ENCODE assay signal across 8 cellular contexts in genomic region chr6:109009761-109010612, GRCh38.
DNase-seq lines count a peak whose midpoint lies in the region; ATAC-seq and TF ChIP-seq lines count a peak whose summit lies in the region.

No MANE protein-coding gene starts in this region.

- H3K36me3 ChIP-seq in PC-3 (ENCODE audit: low read depth, low read length): no peaks in the 10 kb centered on the region
- no peaks in the 10 kb centered on the region for H3K36me3 ChIP-seq in neural progenitor cell

- H3K27ac Mint-ChIP-seq in neural progenitor cell: no peak overlapping the region

- H3K4me1 Mint-ChIP-seq in neural progenitor cell: peaks cover 8% of the 10 kb centered on the region

- H3K9me3 Mint-ChIP-seq in neural progenitor cell: no peaks in the 10 kb centered on the region

- peak; percentile 64 to 73 for DNase-seq in AML-193 (lab: John Stamatoyannopoulos, UW)
- DNase-seq in PC-3: no peak
- peak; percentile 25 to 54 for DNase-seq in erythroblast (lab: John Stamatoyannopoulos, UW)
- DNase-seq in neural progenitor cell (ENCODE audit: low spot score): no peak
- no peak for DNase-seq in GOT3 (lab: John Stamatoyannopoulos, UW)

- H3K4me3 ChIP-seq in PC-3 (ENCODE audit: low read length) (peak overlapping the region; percentile 94), neural progenitor cell (peak overlapping the region; percentile 86)

- H3K27me3 ChIP-seq in PC-3 (ENCODE audit: low read length) (no peaks in the 10 kb centered on the region), neural progenitor cell (no peaks in the 10 kb centered on the region)

- BruUV-seq in PC-3 (replicated peaks; lab: Mats Ljungman, UMichigan): no TSS peak

- intact Hi-C loops in PC-3 (cut with micrococcal nuclease): no loop called here

- no peak overlapping the region for H3K27ac ChIP-seq in PC-3 (ENCODE audit: low read length)
- H3K27ac ChIP-seq in neural progenitor cell: no peak overlapping the region

- H3K4me2 ChIP-seq in PC-3 (ENCODE audit: low read length): peak overlapping the region; percentile 98
- peak overlapping the region; percentile 93 for H3K4me2 ChIP-seq in neural progenitor cell

- H3K27me3 Mint-ChIP-seq in neural progenitor cell (ENCODE audit: insufficient read depth, low read depth): no peaks in the 10 kb centered on the region

- H3K9me2 ChIP-seq in PC-3 (replicated peaks; ENCODE audit: low read length): no peaks in the 10 kb centered on the region

- H2AFZ ChIP-seq in PC-3 (ENCODE audit: low read length) (peak overlapping the region; percentile 99), neural progenitor cell (replicated peaks) (peak overlapping the region; percentile 86)

- H3K4me3 Mint-ChIP-seq in neural progenitor cell: peak overlapping the region; percentile 91

- no peaks in the 10 kb centered on the region for H4K20me1 ChIP-seq in PC-3 (ENCODE audit: low read length)
- H4K20me1 ChIP-seq in neural progenitor cell (ENCODE audit: low read depth): no peaks in the 10 kb centered on the region

- H3K4me1 ChIP-seq in PC-3 (ENCODE audit: insufficient read depth, low read length): peaks cover 23% of the 10 kb centered on the region
- peaks cover 21% of the 10 kb centered on the region for H3K4me1 ChIP-seq in neural progenitor cell

- H3K9ac ChIP-seq in PC-3 (ENCODE audit: low read length): peak overlapping the region; percentile 71
- H3K9ac ChIP-seq in neural progenitor cell: no peak overlapping the region

- H3K36me3 Mint-ChIP-seq in neural progenitor cell: no peaks in the 10 kb centered on the region

- H3K9me3 ChIP-seq in PC-3 (ENCODE audit: low read length) (no peaks in the 10 kb centered on the region), neural progenitor cell (ENCODE audit: low read depth) (no peaks in the 10 kb centered on the region)

- H3F3A ChIP-seq in PC-3 (ENCODE audit: low read length, unreplicated experiment) (no peaks in the 10 kb centered on the region), neural progenitor cell (ENCODE audit: low read depth) (peaks cover 9% of the 10 kb centered on the region)

- CTCF ChIA-PET in PC-3 (lab: Charles Lee): interaction anchor here (0.6 kb wide), 1 partner anchor 12 kb away, joined by 4 read pairs; no protein-coding TSS in a partner anchor

- no peaks in the 10 kb centered on the region for H3K79me2 ChIP-seq in PC-3 (ENCODE audit: low read length)
- peaks cover 38% of the 10 kb centered on the region for H3K79me2 ChIP-seq in neural progenitor cell (ENCODE audit: low read depth)

- TF ChIP-seq CTCF in PC-3 (conservative IDR thresholded peaks at IDR 0.05; ENCODE audit: low read depth, low read length): no peak
- no peak for TF ChIP-seq CTCF in neural progenitor cell (IDR thresholded peaks at IDR 0.05)

- POLR2A ChIA-PET in PC-3 (lab: Charles Lee; ENCODE audit: unreplicated experiment): interaction anchor here (0.6 to 1.1 kb wide), 3 partner anchors 15 to 361 kb away, joined by 3 to 9 read pairs (median 3); no protein-coding TSS in a partner anchor

- ATAC-seq in GM21619 (IDR thresholded peaks at IDR 0.05; ENCODE audit: unreplicated experiment): peak; percentile 26
- peak; percentile 27 for ATAC-seq in PC-3
- no peak for ATAC-seq in GM18520 (IDR thresholded peaks at IDR 0.05; ENCODE audit: unreplicated experiment)
- ATAC-seq in GM21423 (IDR thresholded peaks at IDR 0.05; ENCODE audit: unreplicated experiment): no peak

- TF ChIP-seq POLR2A in erythroblast (IDR thresholded peaks at IDR 0.05; ENCODE audit: low read length): peak; percentile 20

Comparison
In these comparisons a context has a peak if more than half of its experiments do, and no peak if none do; other contexts are left out.
1. DNase-seq: peak in AML-193 (2 of 2) and erythroblast (2 of 2); none in PC-3 (single experiment), neural progenitor cell (single experiment) and GOT3 (single experiment).
2. ATAC-seq: peak in GM21619 (single experiment) and PC-3 (single experiment); none in GM18520 (single experiment) and GM21423 (single experiment).